Comparison of ENCODE assay signal across 20 cellular contexts in genomic region chr17:37547986-37548385, GRCh38. TPM values are rescaled to one million over a fixed set of nuclear protein-coding genes. Genes with fewer than 3 reads are reported as not detected.
DNase-seq lines count a peak whose midpoint lies in the region; ATAC-seq and TF ChIP-seq lines count a peak whose summit lies in the region.
"Had no signal": no experiment of that assay in that cellular context is flagged by ENCODE, and none has a peak within 500 bp of the region (broad histone marks: within the 10 kb centered on the region; RNA-seq: fewer than 3 reads in every experiment).

No MANE protein-coding gene starts in this region.

- no peak overlapping the region for H3K27ac ChIP-seq in CD8-positive, alpha-beta T cell (ENCODE audit: low read depth, low read length)
- H3K27ac ChIP-seq: HL-60 had no signal

- CTCF ChIA-PET in activated naive CD4-positive, alpha-beta T cell treated with anti-CD3 and anti-CD28 coated beads for 36 hours (lab: Charles Lee), result interaction anchor here (0.7 kb wide), 1 partner anchor 22 kb away, joined by 3 read pairs; no protein-coding TSS in a partner anchor
- CTCF ChIA-PET in CD8-positive, alpha-beta T cell (lab: Charles Lee), result no interaction called here

- no peak for TF ChIP-seq CTCF in CD8-positive, alpha-beta T cell (IDR thresholded peaks at IDR 0.05)

- H3K27me3 Mint-ChIP-seq in activated naive CD4-positive, alpha-beta T cell treated with anti-CD3 and anti-CD28 coated beads for 36 hours (ENCODE audit: low read depth), result no peaks in the 10 kb centered on the region
- no peaks in the 10 kb centered on the region for H3K27me3 Mint-ChIP-seq in CD8-positive, alpha-beta T cell (ENCODE audit: low read depth)
- no peaks in the 10 kb centered on the region for H3K27me3 Mint-ChIP-seq in activated naive CD8-positive, alpha-beta T cell treated with anti-CD3 and anti-CD28 coated beads for 36 hours
- H3K27me3 Mint-ChIP-seq in naive thymus-derived CD8-positive, alpha-beta T cell, result no peaks in the 10 kb centered on the region
- H3K27me3 Mint-ChIP-seq: CD4-positive, CD25-positive, alpha-beta regulatory T cell had no signal

- no peaks in the 10 kb centered on the region for H3K9me3 ChIP-seq in CD8-positive, alpha-beta T cell (ENCODE audit: low read length)

- no peaks in the 10 kb centered on the region for H3K9me3 Mint-ChIP-seq in activated naive CD4-positive, alpha-beta T cell treated with anti-CD3 and anti-CD28 coated beads for 36 hours
- H3K9me3 Mint-ChIP-seq in activated naive CD4-positive, alpha-beta T cell treated with anti-CD3 and anti-CD28 coated beads, Interleukin-2, amount 50 U/mL, for 72 hours, result no peaks in the 10 kb centered on the region
- no peaks in the 10 kb centered on the region for H3K9me3 Mint-ChIP-seq in CD8-positive, alpha-beta T cell
- H3K9me3 Mint-ChIP-seq in activated naive CD8-positive, alpha-beta T cell treated with anti-CD3 and anti-CD28 coated beads for 36 hours, result no peaks in the 10 kb centered on the region
- no peaks in the 10 kb centered on the region for H3K9me3 Mint-ChIP-seq in naive thymus-derived CD8-positive, alpha-beta T cell
- H3K9me3 Mint-ChIP-seq: CD4-positive, CD25-positive, alpha-beta regulatory T cell; HFFc6 had no signal

- no peak for ATAC-seq in activated naive CD4-positive, alpha-beta T cell treated with anti-CD3 and anti-CD28 coated beads, Interleukin-2, amount 50 U/mL, for 72 hours
- ATAC-seq in CD8-positive, alpha-beta T cell, result no peak
- ATAC-seq in naive thymus-derived CD8-positive, alpha-beta T cell, result no peak
- no peak for ATAC-seq in GM19397 (IDR thresholded peaks at IDR 0.05; ENCODE audit: unreplicated experiment)
- ATAC-seq: GM12878 had no signal

- H3K4me1 ChIP-seq in CD8-positive, alpha-beta T cell (ENCODE audit: insufficient read depth, low read length), result peaks cover 49% of the 10 kb centered on the region

- no peak for DNase-seq in activated naive CD4-positive, alpha-beta T cell treated with anti-CD3 and anti-CD28 coated beads for 36 hours
- DNase-seq in activated naive CD4-positive, alpha-beta T cell treated with anti-CD3 and anti-CD28 coated beads, Interleukin-2, amount 50 U/mL, for 72 hours (ENCODE audit: low spot score in 2 of 2), result no peak
- DNase-seq in CD8-positive, alpha-beta T cell, result no peak
- no peak for DNase-seq in activated naive CD8-positive, alpha-beta T cell treated with anti-CD3 and anti-CD28 coated beads for 36 hours
- no peak for DNase-seq in naive thymus-derived CD8-positive, alpha-beta T cell
- DNase-seq in NCI-H69 (lab: John Stamatoyannopoulos, UW), result no peak
- DNase-seq: AML-193; CD4-positive, CD25-positive, alpha-beta regulatory T cell; DMS79; GOT3; HFFc6; NCI-H1436 treated with DMSO at 0.1 percent for 48 hours; NCI-H2081; NCI-H526 treated with DMSO at 0.1 percent for 48 hours; NK-92 treated with Interleukin-12 subunit alpha and Interleukin-12 subunit beta, amount 100 ng/mL, for 24 hours; OCI-M1; RPMI8226 had no signal

- H3K27me3 ChIP-seq in CD8-positive, alpha-beta T cell (ENCODE audit: insufficient read depth, low read length), result no peaks in the 10 kb centered on the region

- POLR2A ChIA-PET in CD8-positive, alpha-beta T cell (lab: Charles Lee), result interaction anchor here (0.7 kb wide), 1 partner anchor 219 kb away, joined by 4 read pairs; no protein-coding TSS in a partner anchor
- POLR2A ChIA-PET in naive thymus-derived CD8-positive, alpha-beta T cell (lab: Charles Lee), result interaction anchor here (0.7 kb wide), 1 partner anchor 143 kb away, joined by 3 read pairs; no protein-coding TSS in a partner anchor

- peaks cover 10% of the 10 kb centered on the region for H3K36me3 ChIP-seq in CD8-positive, alpha-beta T cell (ENCODE audit: insufficient read depth, low read length)

- no peak overlapping the region for H3K4me3 ChIP-seq in CD8-positive, alpha-beta T cell (ENCODE audit: low read depth, low read length)
- H3K4me3 ChIP-seq: GM12878 had no signal

- H3K36me3 Mint-ChIP-seq in activated naive CD4-positive, alpha-beta T cell treated with anti-CD3 and anti-CD28 coated beads for 36 hours (ENCODE audit: low read depth), result peaks cover 9% of the 10 kb centered on the region
- H3K36me3 Mint-ChIP-seq in activated naive CD4-positive, alpha-beta T cell treated with anti-CD3 and anti-CD28 coated beads, Interleukin-2, amount 50 U/mL, for 72 hours, result peaks cover 8 to 10% of the 10 kb centered on the region in 2 donors
- H3K36me3 Mint-ChIP-seq in CD8-positive, alpha-beta T cell, result peaks cover 68% of the 10 kb centered on the region
- peaks cover 16% of the 10 kb centered on the region for H3K36me3 Mint-ChIP-seq in activated naive CD8-positive, alpha-beta T cell treated with anti-CD3 and anti-CD28 coated beads for 36 hours
- H3K36me3 Mint-ChIP-seq in naive thymus-derived CD8-positive, alpha-beta T cell, result peaks cover 0 to 86% (median 4%) of the 10 kb centered on the region in 3 donors

- H3K4me3 Mint-ChIP-seq in activated naive CD4-positive, alpha-beta T cell treated with anti-CD3 and anti-CD28 coated beads for 36 hours, result no peak overlapping the region
- H3K4me3 Mint-ChIP-seq in CD8-positive, alpha-beta T cell, result no peak overlapping the region
- no peak overlapping the region for H3K4me3 Mint-ChIP-seq in activated naive CD8-positive, alpha-beta T cell treated with anti-CD3 and anti-CD28 coated beads for 36 hours
- H3K4me3 Mint-ChIP-seq in naive thymus-derived CD8-positive, alpha-beta T cell, result no peak overlapping the region
- H3K4me3 Mint-ChIP-seq: HFFc6 had no signal

- intact Hi-C loops in activated naive CD4-positive, alpha-beta T cell treated with anti-CD3 and anti-CD28 coated beads for 36 hours (cut with micrococcal nuclease), result no loop called here
- intact Hi-C loops in CD8-positive, alpha-beta T cell (cut with DNase I, micrococcal nuclease), result no loop called here

- peak overlapping the region; percentile 27 for H3K27ac Mint-ChIP-seq in activated naive CD4-positive, alpha-beta T cell treated with anti-CD3 and anti-CD28 coated beads for 36 hours
- H3K27ac Mint-ChIP-seq in activated naive CD4-positive, alpha-beta T cell treated with anti-CD3 and anti-CD28 coated beads, Interleukin-2, amount 50 U/mL, for 72 hours, result peak overlapping the region in 1 of 2 donors; percentile 59
- peak overlapping the region; percentile 80 for H3K27ac Mint-ChIP-seq in CD8-positive, alpha-beta T cell
- H3K27ac Mint-ChIP-seq in activated naive CD8-positive, alpha-beta T cell treated with anti-CD3 and anti-CD28 coated beads for 36 hours, result peak overlapping the region; percentile 1
- H3K27ac Mint-ChIP-seq in naive thymus-derived CD8-positive, alpha-beta T cell, result peak overlapping the region in 7 of 10 donors; percentile 9 to 79 (median 59)
- H3K27ac Mint-ChIP-seq: HFFc6 had no signal

- peaks cover 61% of the 10 kb centered on the region for H3K4me1 Mint-ChIP-seq in activated naive CD4-positive, alpha-beta T cell treated with anti-CD3 and anti-CD28 coated beads for 36 hours (ENCODE audit: low read depth)
- peaks cover 73% of the 10 kb centered on the region for H3K4me1 Mint-ChIP-seq in CD8-positive, alpha-beta T cell (ENCODE audit: low read depth)
- peaks cover 52% of the 10 kb centered on the region for H3K4me1 Mint-ChIP-seq in activated naive CD8-positive, alpha-beta T cell treated with anti-CD3 and anti-CD28 coated beads for 36 hours
- H3K4me1 Mint-ChIP-seq in naive thymus-derived CD8-positive, alpha-beta T cell, result peaks cover 26 to 74% (median 58%) of the 10 kb centered on the region in 4 donors

RNA-seq across cellular contexts. Expression of gene DUSP14, which starts 58.3 kb away (rescaled TPM):
- 1 to 10 TPM; 7.0 to 7.9 TPM for total RNA-seq in activated naive CD4-positive, alpha-beta T cell treated with anti-CD3 and anti-CD28 coated beads for 36 hours
- total RNA-seq in activated naive CD4-positive, alpha-beta T cell treated with anti-CD3 and anti-CD28 coated beads, Interleukin-2, amount 50 U/mL, for 72 hours, result 10 to 100 TPM in 1 of 2 donors, 1 to 10 TPM in 1; 7.6 to 13.1 TPM
- total RNA-seq in CD8-positive, alpha-beta T cell, result 1 to 10 TPM; 5.5 to 6.8 TPM
- 10 to 100 TPM; 15.1 to 15.3 TPM for total RNA-seq in activated naive CD8-positive, alpha-beta T cell treated with anti-CD3 and anti-CD28 coated beads for 36 hours
- 1 to 10 TPM; 6.8 to 6.9 TPM for total RNA-seq in naive thymus-derived CD8-positive, alpha-beta T cell
- 10 to 100 TPM; 13.8 to 17.4 (median 14.3) TPM for polyA plus RNA-seq in naive thymus-derived CD8-positive, alpha-beta T cell
